ENCODE assay signal across 1 cellular context in genomic region chr11:134349109-134349801, GRCh38.
TF ChIP-seq lines count a peak whose summit lies in the region.

No MANE protein-coding gene starts in this region.

TF ChIP-seq in GM23338, 12 proteins besides CTCF, POLR2A, EP300 and RAD21 (continued from another document):
- TF ChIP-seq ETS1 (IDR thresholded peaks at IDR 0.05) = no peak
